ENCODE assay signal across 2 cellular contexts in the genomic region with DNA sequence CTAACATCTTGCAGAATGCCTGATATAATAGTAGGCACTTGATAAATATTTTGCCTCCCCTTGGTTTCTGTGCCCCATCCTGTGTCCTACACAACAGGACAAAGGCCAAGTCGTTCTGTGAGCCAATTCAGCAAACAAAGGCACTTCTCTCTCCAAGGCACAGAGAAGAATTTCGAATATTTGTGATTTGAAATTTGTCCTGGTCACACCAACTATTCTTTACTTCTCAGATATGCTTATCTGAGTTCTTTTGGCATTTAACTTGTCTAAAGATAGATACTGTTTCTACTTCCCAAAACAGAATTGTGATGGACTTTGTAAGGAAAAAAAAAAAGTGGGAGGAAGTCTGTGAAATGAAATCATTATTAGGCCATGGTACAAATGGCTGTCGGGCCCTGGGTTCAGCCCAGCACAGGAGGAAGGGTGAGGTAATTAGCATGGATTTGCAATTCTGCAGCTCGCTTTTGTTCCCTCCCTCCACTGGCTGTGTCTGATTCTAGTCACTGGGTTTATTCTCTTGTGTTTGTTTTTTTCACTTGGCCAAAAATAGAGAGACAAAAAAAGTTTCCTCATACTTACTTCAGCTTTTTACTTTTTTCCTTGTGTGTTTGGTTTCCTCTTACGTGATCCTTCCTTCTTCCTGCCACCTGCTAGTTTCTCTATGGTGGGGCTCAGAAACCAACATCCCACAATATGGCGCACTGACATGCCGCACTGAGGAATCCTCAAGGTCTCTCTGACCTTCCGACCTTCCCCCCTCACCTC.
TF ChIP-seq lines count a peak whose summit lies in the region.

No MANE protein-coding gene starts in this region.

TF ChIP-seq in H1, 55 proteins besides CTCF, POLR2A, EP300 and RAD21:
- TF ChIP-seq YY1 (IDR thresholded peaks at IDR 0.05; ENCODE audit: low read depth, low read length) (peak; percentile 34), CHD1 (IDR thresholded peaks at IDR 0.05; ENCODE audit: low read depth, low read length) (no peak), ASH2L (IDR thresholded peaks at IDR 0.05; ENCODE audit: low read length) (peak; percentile 25)
- TF ChIP-seq, protein P1, sequence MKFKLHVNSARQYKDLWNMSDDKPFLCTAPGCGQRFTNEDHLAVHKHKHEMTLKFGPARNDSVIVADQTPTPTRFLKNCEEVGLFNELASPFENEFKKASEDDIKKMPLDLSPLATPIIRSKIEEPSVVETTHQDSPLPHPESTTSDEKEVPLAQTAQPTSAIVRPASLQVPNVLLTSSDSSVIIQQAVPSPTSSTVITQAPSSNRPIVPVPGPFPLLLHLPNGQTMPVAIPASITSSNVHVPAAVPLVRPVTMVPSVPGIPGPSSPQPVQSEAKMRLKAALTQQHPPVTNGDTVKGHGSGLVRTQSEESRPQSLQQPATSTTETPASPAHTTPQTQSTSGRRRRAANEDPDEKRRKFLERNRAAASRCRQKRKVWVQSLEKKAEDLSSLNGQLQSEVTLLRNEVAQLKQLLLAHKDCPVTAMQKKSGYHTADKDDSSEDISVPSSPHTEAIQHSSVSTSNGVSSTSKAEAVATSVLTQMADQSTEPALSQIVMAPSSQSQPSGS (IDR thresholded peaks at IDR 0.05; ENCODE audit: low read length) = 0 out of 2 replicates have a peak, but pooled peaks have one; percentile 22

TF ChIP-seq in SK-N-SH, 30 proteins besides CTCF, POLR2A, EP300 and RAD21:
- TF ChIP-seq REST (IDR thresholded peaks at IDR 0.05; ENCODE audit: low read depth, low read length) (no peak), YY1 (IDR thresholded peaks at IDR 0.05; ENCODE audit: low read depth) (no peak), EZH2phosphoT487 (IDR thresholded peaks at IDR 0.05; ENCODE audit: borderline replicate concordance, low read depth) (no peak), CHD2 (IDR thresholded peaks at IDR 0.05; ENCODE audit: low read length, partially characterized antibody) (no peak)
